9 cellular contexts compared by ENCODE assay signal in genomic region chr5:128553747-128554146, GRCh38.
"Had no signal": no experiment of that assay in that cellular context is flagged by ENCODE, and none has a peak within 500 bp of the region (broad histone marks: within the 10 kb centered on the region; RNA-seq: fewer than 3 reads in every experiment).

No MANE protein-coding gene starts in this region.

- H3K27ac ChIP-seq: GM23248 had no signal

- H3K4me1 Mint-ChIP-seq: GM23338, H9 had no signal

- H3K4me2 ChIP-seq: GM23338 had no signal

- H2AFZ ChIP-seq: GM23248, GM23338 had no signal

- H3K36me3 ChIP-seq: HAP-1 had no signal

- H3K4me3 Mint-ChIP-seq: GM23338, HFFc6 had no signal

- ATAC-seq: GM23338, HCT116 had no signal

- H3K4me3 ChIP-seq: GM23248, GM23338, HAP-1 had no signal

- H3K27ac Mint-ChIP-seq: GM23338, H9, HFFc6 had no signal

- H3K4me1 ChIP-seq: HAP-1 had no signal

- DNase-seq: GM23248, GOT3, H7, H9, HCEC 1CT, HFFc6 had no signal

- H3K9ac ChIP-seq: GM23248 had no signal
